ENCODE assay signal across 14 cellular contexts in the genomic region with DNA sequence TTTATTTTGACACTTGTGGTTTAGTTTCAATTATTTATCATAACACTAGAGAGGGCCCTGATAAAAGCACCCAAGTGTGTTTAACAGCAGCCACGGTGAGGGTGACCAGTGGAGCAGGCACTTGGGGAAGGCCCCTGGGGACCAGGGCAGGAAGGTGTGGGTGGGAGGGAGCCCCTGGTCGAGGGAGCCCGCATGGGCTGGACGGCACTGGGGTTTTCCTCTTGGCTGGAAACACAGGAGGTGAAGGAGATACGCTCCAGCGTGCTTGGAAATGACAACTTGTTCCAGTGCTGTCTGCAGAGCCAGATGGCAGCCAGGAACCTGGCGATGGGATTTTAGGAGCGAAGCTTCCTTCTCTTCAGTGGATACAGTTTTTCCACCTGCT.
DNase-seq lines count a peak whose midpoint lies in the region; ATAC-seq, FAIRE-seq and TF ChIP-seq lines count a peak whose summit lies in the region.
"Had no signal": no experiment of that assay in that cellular context is flagged by ENCODE, and none has a peak within 500 bp of the region (broad histone marks: within the 10 kb centered on the region; RNA-seq: fewer than 3 reads in every experiment).

No MANE protein-coding gene starts in this region.

- TF ChIP-seq EP300 in SK-N-SH (IDR thresholded peaks at IDR 0.05; ENCODE audit: borderline replicate concordance in 1 of 2, low read depth in 1 of 2, low read length in 1 of 2) (no peak), GM12878 (IDR thresholded peaks at IDR 0.05; ENCODE audit: borderline replicate concordance in 1 of 2, control insufficient read depth in 1 of 2, low read depth in 2 of 2, low read length in 2 of 2) (no peak)

- no TSS peak for BruUV-seq in GM12878 (replicated peaks; lab: Mats Ljungman, UMichigan)

- TF ChIP-seq POLR2A in GM12878 (IDR thresholded peaks at IDR 0.05; ENCODE audit: low read depth, low read length), result no peak

- peak; percentile 36 for DNase-seq in SK-N-SH
- no peak for DNase-seq in GM12878 (ENCODE audit: low read depth, low spot score)
- peak; percentile 29 for DNase-seq in posterior vena cava (ENCODE audit: low spot score)
- no peak for DNase-seq in NK-92 treated with Interleukin-12 subunit alpha and Interleukin-12 subunit beta, amount 100 ng/mL, for 24 hours (lab: John Stamatoyannopoulos, UW)
- DNase-seq in foreskin melanocyte, result no peak
- DNase-seq: mesenchymal stem cell had no signal

- no peaks in the 10 kb centered on the region for H4K20me1 ChIP-seq in SK-N-SH (ENCODE audit: insufficient read depth)
- no peaks in the 10 kb centered on the region for H4K20me1 ChIP-seq in GM12878 (ENCODE audit: control insufficient read depth, insufficient read depth)

- no peaks in the 10 kb centered on the region for H3K9me3 ChIP-seq in SK-N-SH
- H3K9me3 ChIP-seq in GM12878 (replicated peaks; ENCODE audit: control insufficient read depth, insufficient read depth, low read length), result no peaks in the 10 kb centered on the region
- H3K9me3 ChIP-seq: gastrocnemius medialis, neutrophil had no signal

- H3K4me1 ChIP-seq in SK-N-SH (ENCODE audit: control insufficient read depth in 1 of 2, insufficient read depth in 2 of 2, low read depth in 1 of 2, low read length in 1 of 2) (peaks cover 0 to 19% of the 10 kb centered on the region in 2 experiments; a peak in 1 of 4 replicates), GM12878 (ENCODE audit: control insufficient read depth, insufficient read depth, low read length) (no peaks in the 10 kb centered on the region; the same call in 1 of the 2 replicates)
- H3K4me1 ChIP-seq: A549, gastrocnemius medialis had no signal

- POLR2A ChIA-PET in SK-N-SH (lab: Yijun Ruan, JAX) (no interaction called here), GM12878 (lab: Charles Lee) (no interaction called here)

- H3K9me2 ChIP-seq in SK-N-SH, result no peaks in the 10 kb centered on the region

- H3K9ac ChIP-seq in SK-N-SH (no peak overlapping the region), GM12878 (ENCODE audit: control insufficient read depth, insufficient read depth, low read length) (no peak overlapping the region)

- H3K27me3 ChIP-seq in SK-N-SH (ENCODE audit: insufficient read depth) (no peaks in the 10 kb centered on the region), GM12878 (replicated peaks in 1 of 2; ENCODE audit: control insufficient read depth in 2 of 2, insufficient read depth in 2 of 2, low read length in 1 of 2) (peaks cover 0 to 2% of the 10 kb centered on the region in 2 experiments; a peak in 1 of 4 replicates)

- H3K4me3 ChIP-seq in SK-N-SH (ENCODE audit: low read depth in 2 of 2, low read length in 1 of 2), result no peak overlapping the region
- no peak overlapping the region for H3K4me3 ChIP-seq in GM12878
- H3K4me3 ChIP-seq: A549, gastrocnemius medialis had no signal

- H3K4me2 ChIP-seq in SK-N-SH (no peak overlapping the region), GM12878 (ENCODE audit: control insufficient read depth, insufficient read depth) (no peak overlapping the region)
- H3K4me2 ChIP-seq: A549 had no signal

- H3K79me2 ChIP-seq in SK-N-SH (ENCODE audit: insufficient read depth) (no peaks in the 10 kb centered on the region), GM12878 (ENCODE audit: control insufficient read depth, insufficient read depth, low read length) (no peaks in the 10 kb centered on the region)

- RAD21 ChIA-PET in GM12878 (lab: Charles Lee; ENCODE audit: unreplicated experiment), result no interaction called here

- H3K27ac ChIP-seq in SK-N-SH (ENCODE audit: low read depth in 2 of 2, low read length in 1 of 2) (no peak overlapping the region), GM12878 (ENCODE audit: control insufficient read depth, insufficient read depth) (no peak overlapping the region)
- H3K27ac ChIP-seq: A549, gastrocnemius medialis, neutrophil, VCaP had no signal

- CTCF ChIA-PET in SK-N-SH (lab: Yijun Ruan, JAX) (interaction anchor here (0.7 to 1.7 kb wide), 4 partner anchors 12 to 244 kb away, joined by 3 to 6 read pairs (median 4); no protein-coding TSS in a partner anchor), GM12878 (lab: Yijun Ruan, JAX) (no interaction called here)

- FAIRE-seq in GM12878 (lab: Jason Lieb, UNC), result peak; percentile 27
- FAIRE-seq: A549, endothelial cell of umbilical vein had no signal

- intact Hi-C loops in GM12878 (cut with micrococcal nuclease; ENCODE audit: unreplicated experiment), result no loop called here
- intact Hi-C loops in posterior vena cava (cut with DNase I), result no loop called here

- SMC1A ChIA-PET in GM12878 (lab: Charles Lee; ENCODE audit: uncharacterized antibody, unreplicated experiment), result no interaction called here

- no peaks in the 10 kb centered on the region for H3F3A ChIP-seq in SK-N-SH (replicated peaks; ENCODE audit: insufficient read depth)

- H2AFZ ChIP-seq in SK-N-SH (ENCODE audit: low read depth) (no peak overlapping the region), GM12878 (ENCODE audit: control insufficient read depth, low read depth, low read length) (no peak overlapping the region)

- no peaks in the 10 kb centered on the region for H3K36me3 ChIP-seq in SK-N-SH (replicated peaks in 1 of 2; ENCODE audit: control insufficient read depth in 1 of 2, insufficient read depth in 2 of 2, low read length in 1 of 2)
- H3K36me3 ChIP-seq in GM12878 (ENCODE audit: control insufficient read depth in 2 of 2, insufficient read depth in 2 of 2, low read length in 1 of 2), result no peaks in the 10 kb centered on the region
- H3K36me3 ChIP-seq: gastrocnemius medialis, neutrophil had no signal

- in situ Hi-C loops in GM12878 (cut with MboI), result no loop called here

- ATAC-seq in SK-N-SH treated with all-trans-retinoic acid at 6 μM for 48 hours (no peak), GM19463 (IDR thresholded peaks at IDR 0.05; ENCODE audit: unreplicated experiment) (peak; percentile 53), GM12878 (peak; percentile 72), HG02588 (IDR thresholded peaks at IDR 0.05; ENCODE audit: unreplicated experiment) (no peak)
- ATAC-seq: A549, gastrocnemius medialis had no signal

- TF ChIP-seq CTCF in SK-N-SH (IDR thresholded peaks at IDR 0.05) (no peak), GM12878 (IDR thresholded peaks at IDR 0.05 in 2 of 3, conservative IDR thresholded peaks at IDR 0.05 in 1 of 3; ENCODE audit: control insufficient read depth in 2 of 3, extremely low read depth in 1 of 3, insufficient read depth in 1 of 3, low read depth in 3 of 3, low read length in 3 of 3) (no peak)

- 69% methylated on average over 8 of the region's 8 CpGs for WGBS in SK-N-SH (ENCODE audit: low lambda C conversion rate)
- 6% methylated on average over 8 of the region's 8 CpGs for WGBS in GM12878 (ENCODE audit: insufficient coverage, insufficient replicate concordance, low lambda C conversion rate, missing lambda C conversion rate)

- TF ChIP-seq RAD21 in SK-N-SH (IDR thresholded peaks at IDR 0.05; ENCODE audit: low read length) (no peak), GM12878 (IDR thresholded peaks at IDR 0.05; ENCODE audit: insufficient read depth, low read depth, low read length) (no peak)

TF ChIP-seq in SK-N-SH, 30 proteins besides CTCF, POLR2A, EP300 and RAD21 (continues in another document):
- TF ChIP-seq, protein P1, sequence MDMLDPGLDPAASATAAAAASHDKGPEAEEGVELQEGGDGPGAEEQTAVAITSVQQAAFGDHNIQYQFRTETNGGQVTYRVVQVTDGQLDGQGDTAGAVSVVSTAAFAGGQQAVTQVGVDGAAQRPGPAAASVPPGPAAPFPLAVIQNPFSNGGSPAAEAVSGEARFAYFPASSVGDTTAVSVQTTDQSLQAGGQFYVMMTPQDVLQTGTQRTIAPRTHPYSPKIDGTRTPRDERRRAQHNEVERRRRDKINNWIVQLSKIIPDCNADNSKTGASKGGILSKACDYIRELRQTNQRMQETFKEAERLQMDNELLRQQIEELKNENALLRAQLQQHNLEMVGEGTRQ (IDR thresholded peaks at IDR 0.05; ENCODE audit: borderline replicate concordance, low read depth, low read length), result no peak
- TF ChIP-seq RFX5 (IDR thresholded peaks at IDR 0.05; ENCODE audit: low read length), result no peak
- TF ChIP-seq RXRA (IDR thresholded peaks at IDR 0.05; ENCODE audit: borderline replicate concordance, low read depth), result no peak
- no peak for TF ChIP-seq TEAD4 (IDR thresholded peaks at IDR 0.05; ENCODE audit: borderline replicate concordance, insufficient read depth)

TF ChIP-seq in SK-N-SH treated with all-trans-retinoic acid at 6 μM for 48 hours, 23 proteins besides CTCF, POLR2A, EP300 and RAD21:
- TF ChIP-seq ESRRG (CRISPR knock-in tag; IDR thresholded peaks at IDR 0.05) (no peak), ZFP30 (CRISPR knock-in tag; IDR thresholded peaks at IDR 0.05) (no peak)

TF ChIP-seq in GM12878, 131 proteins besides CTCF, POLR2A, EP300 and RAD21 (continues in another document):
- TF ChIP-seq BMI1 (IDR thresholded peaks at IDR 0.05; ENCODE audit: borderline replicate concordance) (no peak), EGR1 (IDR thresholded peaks at IDR 0.05; ENCODE audit: borderline replicate concordance in 1 of 2, low read depth in 2 of 2, low read length in 2 of 2) (peak in 1 of 2 experiments; percentile 79; a peak in 2 of 3 replicates), IRF4 (IDR thresholded peaks at IDR 0.05; ENCODE audit: low read depth, low read length) (no peak), NFYA (IDR thresholded peaks at IDR 0.05; ENCODE audit: borderline replicate concordance, low read depth, low read length) (no peak), EED (IDR thresholded peaks at IDR 0.05; ENCODE audit: low read depth) (peak; percentile 60)
- TF ChIP-seq, protein P2, sequence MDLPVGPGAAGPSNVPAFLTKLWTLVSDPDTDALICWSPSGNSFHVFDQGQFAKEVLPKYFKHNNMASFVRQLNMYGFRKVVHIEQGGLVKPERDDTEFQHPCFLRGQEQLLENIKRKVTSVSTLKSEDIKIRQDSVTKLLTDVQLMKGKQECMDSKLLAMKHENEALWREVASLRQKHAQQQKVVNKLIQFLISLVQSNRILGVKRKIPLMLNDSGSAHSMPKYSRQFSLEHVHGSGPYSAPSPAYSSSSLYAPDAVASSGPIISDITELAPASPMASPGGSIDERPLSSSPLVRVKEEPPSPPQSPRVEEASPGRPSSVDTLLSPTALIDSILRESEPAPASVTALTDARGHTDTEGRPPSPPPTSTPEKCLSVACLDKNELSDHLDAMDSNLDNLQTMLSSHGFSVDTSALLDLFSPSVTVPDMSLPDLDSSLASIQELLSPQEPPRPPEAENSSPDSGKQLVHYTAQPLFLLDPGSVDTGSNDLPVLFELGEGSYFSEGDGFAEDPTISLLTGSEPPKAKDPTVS (IDR thresholded peaks at IDR 0.05; ENCODE audit: low read depth, low read length), result no peak
- TF ChIP-seq, protein P3, sequence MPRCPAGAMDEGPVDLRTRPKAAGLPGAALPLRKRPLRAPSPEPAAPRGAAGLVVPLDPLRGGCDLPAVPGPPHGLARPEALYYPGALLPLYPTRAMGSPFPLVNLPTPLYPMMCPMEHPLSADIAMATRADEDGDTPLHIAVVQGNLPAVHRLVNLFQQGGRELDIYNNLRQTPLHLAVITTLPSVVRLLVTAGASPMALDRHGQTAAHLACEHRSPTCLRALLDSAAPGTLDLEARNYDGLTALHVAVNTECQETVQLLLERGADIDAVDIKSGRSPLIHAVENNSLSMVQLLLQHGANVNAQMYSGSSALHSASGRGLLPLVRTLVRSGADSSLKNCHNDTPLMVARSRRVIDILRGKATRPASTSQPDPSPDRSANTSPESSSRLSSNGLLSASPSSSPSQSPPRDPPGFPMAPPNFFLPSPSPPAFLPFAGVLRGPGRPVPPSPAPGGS (IDR thresholded peaks at IDR 0.05; ENCODE audit: borderline replicate concordance, insufficient read depth, low read depth, low read length, poor library complexity, severe bottlenecking), result peak; percentile 30

Comparison
In these comparisons a context has a peak if more than half of its experiments do, and no peak if none do; other contexts are left out.
1. DNase-seq: peak in SK-N-SH (single experiment) and posterior vena cava (single experiment); none in GM12878 (single experiment), NK-92 treated with Interleukin-12 subunit alpha and Interleukin-12 subunit beta, amount 100 ng/mL, for 24 hours (single experiment) and foreskin melanocyte (single experiment).
2. ATAC-seq: peak in GM19463 (single experiment) and GM12878 (single experiment); none in SK-N-SH treated with all-trans-retinoic acid at 6 μM for 48 hours (single experiment) and HG02588 (single experiment).